Comparison of ENCODE assay signal across 18 cellular contexts in genomic region chr11:76702378-76703128, GRCh38. TPM values are rescaled to one million over a fixed set of nuclear protein-coding genes. Genes with fewer than 3 reads are reported as not detected.
"Had no signal": no experiment of that assay in that cellular context is flagged by ENCODE, and none has a peak within 500 bp of the region (broad histone marks: within the 10 kb centered on the region; RNA-seq: fewer than 3 reads in every experiment).

No MANE protein-coding gene starts in this region.

- H3K36me3 ChIP-seq: colonic mucosa, gastrocnemius medialis, heart right ventricle, ovary had no signal

- H3K4me3 ChIP-seq: colonic mucosa, gastrocnemius medialis, heart right ventricle, ovary had no signal

- H3K9me3 Mint-ChIP-seq: activated CD4-positive, alpha-beta memory T cell treated with anti-CD3 and anti-CD28 coated beads, Interleukin-2, amount 10 ng/mL, durations not matched to agents 7 days and 5 days had no signal

- H3K27ac Mint-ChIP-seq: activated CD4-positive, alpha-beta memory T cell treated with anti-CD3 and anti-CD28 coated beads, Interleukin-2, amount 10 ng/mL, durations not matched to agents 7 days and 5 days; activated CD4-positive, alpha-beta T cell treated with anti-CD3 and anti-CD28 coated beads for 36 hours; activated naive CD8-positive, alpha-beta T cell treated with anti-CD3 and anti-CD28 coated beads, Interleukin-2, amount 10 ng/mL, durations not matched to agents 7 days and 5 days had no signal

- DNase-seq: activated CD4-positive, alpha-beta memory T cell treated with anti-CD3 and anti-CD28 coated beads, Interleukin-2, amount 10 ng/mL, durations not matched to agents 7 days and 5 days; activated CD4-positive, alpha-beta T cell treated with anti-CD3 and anti-CD28 coated beads for 36 hours; activated gamma-delta T cell treated with Interleukin-2 at 50 U/mL for 16 hours; activated naive CD8-positive, alpha-beta T cell treated with anti-CD3 and anti-CD28 coated beads, Interleukin-2, amount 10 ng/mL, durations not matched to agents 7 days and 5 days; activated T-cell treated with anti-CD3 and anti-CD28 coated beads, Interleukin-2, amount 50 U/mL, for 48 hours; caudate nucleus; colonic mucosa; effector CD4-positive, alpha-beta T cell; gastrocnemius medialis; heart right ventricle; left ventricle myocardium superior; stimulated activated CD4-positive, alpha-beta T cell treated with anti-CD3 and anti-CD28 coated beads, Interleukin-2, amount 100 ng/mL, for 48 hours; stimulated activated naive CD8-positive, alpha-beta T cell treated with anti-CD3 and anti-CD28 coated beads, Interleukin-15, Interleukin-2, amounts not matched to agents 100 U/mL and 50 U/mL, for 24 hours; T-helper 2 cell had no signal

- FAIRE-seq: keratinocyte had no signal

- H3K4me1 Mint-ChIP-seq: activated CD4-positive, alpha-beta memory T cell treated with anti-CD3 and anti-CD28 coated beads, Interleukin-2, amount 10 ng/mL, durations not matched to agents 7 days and 5 days had no signal

- H3K27me3 ChIP-seq: colonic mucosa, gastrocnemius medialis, heart right ventricle, ovary had no signal

- H3K27ac ChIP-seq: colonic mucosa, gastrocnemius medialis, heart right ventricle, ovary, VCaP had no signal

- H3K36me3 Mint-ChIP-seq: activated naive CD8-positive, alpha-beta T cell treated with anti-CD3 and anti-CD28 coated beads, Interleukin-2, amount 10 ng/mL, durations not matched to agents 7 days and 5 days had no signal

- H3K4me1 ChIP-seq: colonic mucosa, gastrocnemius medialis had no signal

- ATAC-seq: activated CD4-positive, alpha-beta T cell treated with anti-CD3 and anti-CD28 coated beads for 36 hours; stimulated activated naive CD8-positive, alpha-beta T cell treated with anti-CD3 and anti-CD28 coated beads, Interleukin-15, Interleukin-2, amounts not matched to agents 100 U/mL and 50 U/mL, for 24 hours had no signal

- H3K4me3 Mint-ChIP-seq: activated CD4-positive, alpha-beta memory T cell treated with anti-CD3 and anti-CD28 coated beads, Interleukin-2, amount 10 ng/mL, durations not matched to agents 7 days and 5 days; activated CD4-positive, alpha-beta T cell treated with anti-CD3 and anti-CD28 coated beads for 36 hours; activated naive CD8-positive, alpha-beta T cell treated with anti-CD3 and anti-CD28 coated beads, Interleukin-2, amount 10 ng/mL, durations not matched to agents 7 days and 5 days; neural crest cell had no signal

- H3K9me3 ChIP-seq: colonic mucosa, gastrocnemius medialis, ovary had no signal

RNA-seq across cellular contexts. Expression of gene LRRC32, which starts 32.0 kb away (rescaled TPM):
- polyA plus RNA-seq: keratinocyte had no signal
